26 cellular contexts compared by ENCODE assay signal in the genomic region with DNA sequence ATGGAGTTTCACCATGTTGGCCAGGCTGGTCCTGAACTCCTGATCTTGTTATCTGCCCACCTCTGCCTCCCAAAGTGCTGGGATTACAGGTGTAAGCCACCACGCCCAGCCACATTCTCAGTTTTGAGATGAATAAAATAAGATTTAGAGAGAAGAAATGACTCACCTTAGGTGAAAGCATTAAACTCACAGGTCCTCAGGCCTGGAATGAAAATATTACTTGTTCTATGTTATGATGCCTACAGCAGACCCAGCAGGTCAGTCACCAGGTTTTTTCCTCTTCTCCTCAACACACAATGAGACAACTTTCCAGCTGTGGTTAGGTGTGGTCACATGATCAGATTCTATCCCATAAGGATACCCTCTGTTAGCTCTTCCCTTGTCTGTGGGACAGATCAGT.
"Had no signal": no experiment of that assay in that cellular context is flagged by ENCODE, and none has a peak within 500 bp of the region (broad histone marks: within the 10 kb centered on the region; RNA-seq: fewer than 3 reads in every experiment).

No MANE protein-coding gene starts in this region.

- H3K4me1 Mint-ChIP-seq: endodermal cell, mesothelial cell of epicardium had no signal

- H3K36me3 ChIP-seq: colonic mucosa, esophagus squamous epithelium, gastrocnemius medialis, heart right ventricle, left lung, lower lobe of right lung had no signal

- H3K4me3 ChIP-seq: colonic mucosa, esophagus squamous epithelium, gastrocnemius medialis, heart right ventricle, left lung, lower lobe of right lung, mucosa of descending colon had no signal

- H3K9me3 ChIP-seq: colonic mucosa, esophagus squamous epithelium, gastrocnemius medialis, left lung, lower lobe of right lung, mucosa of descending colon had no signal

- ATAC-seq: effector memory CD8-positive, alpha-beta T cell; gastrocnemius medialis; heart right ventricle; left cardiac atrium; left lung; left ventricle myocardium superior; lower lobe of right lung; mucosa of descending colon had no signal

- H3K9me3 Mint-ChIP-seq: dendritic cell treated with granulocyte-macrophage colony-stimulating factor and Interleukin-4, amounts not matched to agents 40 ng/mL and 50 ng/mL, for 4 days had no signal

- FAIRE-seq: endometrium, islet of Langerhans, keratinocyte had no signal

- H3K4me1 ChIP-seq: colonic mucosa, esophagus squamous epithelium, gastrocnemius medialis, heart right ventricle, left lung, lower lobe of right lung had no signal

- H3K36me3 Mint-ChIP-seq: mesothelial cell of epicardium had no signal

- H3K27me3 ChIP-seq: colonic mucosa, gastrocnemius medialis, left lung had no signal

- H3K27ac ChIP-seq: colonic mucosa, epithelial cell of prostate, esophagus squamous epithelium, gastrocnemius medialis, heart right ventricle, left lung, lower lobe of right lung had no signal

- H3K27me3 Mint-ChIP-seq: dendritic cell treated with granulocyte-macrophage colony-stimulating factor and Interleukin-4, amounts not matched to agents 40 ng/mL and 50 ng/mL, for 4 days had no signal

- H3K4me3 Mint-ChIP-seq: dendritic cell treated with granulocyte-macrophage colony-stimulating factor and Interleukin-4, amounts not matched to agents 40 ng/mL and 50 ng/mL, for 4 days; effector memory CD8-positive, alpha-beta T cell; endodermal cell; mesothelial cell of epicardium had no signal

- H3K27ac Mint-ChIP-seq: dendritic cell treated with granulocyte-macrophage colony-stimulating factor and Interleukin-4, amounts not matched to agents 40 ng/mL and 50 ng/mL, for 4 days; effector memory CD8-positive, alpha-beta T cell; endodermal cell; mesothelial cell of epicardium had no signal

- DNase-seq: colonic mucosa; cortex of kidney; effector CD8-positive, alpha-beta T cell; effector memory CD8-positive, alpha-beta T cell; endodermal cell; erythroblast; esophagus squamous epithelium; foreskin fibroblast; foreskin melanocyte; gastrocnemius medialis; glutamatergic neuron; head of caudate nucleus; heart right ventricle; hippocampal formation; left cardiac atrium; left lung; left ventricle myocardium superior; lower lobe of right lung; mesenchymal stem cell; mucosa of descending colon had no signal
